Comparison of ENCODE assay signal across 9 cellular contexts in the genomic region with DNA sequence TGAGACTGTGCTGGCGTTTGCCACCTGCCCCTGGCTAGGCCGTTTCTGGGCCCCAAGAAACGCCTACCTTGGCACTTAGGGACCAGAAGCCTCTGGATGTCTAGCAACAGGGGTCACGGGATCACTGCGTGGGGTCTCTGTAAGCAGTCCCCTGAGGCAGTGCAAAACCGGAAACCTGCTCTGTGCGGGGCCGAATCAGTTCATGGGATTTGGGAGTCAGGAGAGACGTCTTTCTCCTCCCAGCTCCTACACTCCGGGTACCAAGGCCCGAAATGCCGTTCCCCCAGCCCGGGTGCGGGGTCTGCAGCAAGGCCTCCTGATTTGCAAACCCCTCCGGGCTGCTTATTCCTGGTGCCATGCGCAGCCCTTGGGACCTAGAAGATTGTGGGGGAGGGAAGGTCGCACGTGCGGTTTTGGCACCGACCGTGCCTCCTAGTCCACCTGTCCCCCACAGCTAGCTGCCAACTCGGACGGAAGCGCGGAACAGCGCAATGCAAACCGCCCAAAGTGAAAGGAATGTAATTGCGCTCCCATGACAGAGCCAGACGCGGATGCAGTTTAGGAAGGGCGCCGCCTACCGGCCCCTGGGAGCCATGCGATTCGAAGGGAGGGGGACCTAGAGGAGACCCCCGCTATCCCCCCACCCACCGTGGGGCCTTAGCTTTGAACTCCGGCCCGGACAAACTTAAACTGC. TPM values are rescaled to one million over a fixed set of nuclear protein-coding genes. Genes with fewer than 3 reads are reported as not detected.
A peak's percentile ranks its signal among the peaks of the same experiment; 100 is the strongest.
DNase-seq lines count a peak whose midpoint lies in the region; ATAC-seq and TF ChIP-seq lines count a peak whose summit lies in the region.
"Had no signal": no experiment of that assay in that cellular context is flagged by ENCODE, and none has a peak within 500 bp of the region (broad histone marks: within the 10 kb centered on the region; RNA-seq: fewer than 3 reads in every experiment).

No MANE protein-coding gene starts in this region.

- DNase-seq in GM20000 (ENCODE audit: low spot score) (peak; percentile 52), WTC11 (ENCODE audit: low spot score) (peak; percentile 86), left ventricle myocardium inferior (no peak), SW 1271 (lab: John Stamatoyannopoulos, UW) (no peak), epidermal melanocyte (ENCODE audit: insufficient read length, low spot score) (no peak)
- no peak for DNase-seq in effector CD8-positive, alpha-beta T cell (lab: John Stamatoyannopoulos, UW)
- DNase-seq: NCI-H2029 treated with DMSO at 0.1 percent for 48 hours had no signal

- peak overlapping the region; percentile 92 for H3K27ac ChIP-seq in left ventricle myocardium inferior (replicated peaks)

- no peaks in the 10 kb centered on the region for H3K9me3 ChIP-seq in left ventricle myocardium inferior (replicated peaks)
- no peaks in the 10 kb centered on the region for H3K9me3 ChIP-seq in skeletal muscle satellite cell (replicated peaks; ENCODE audit: low read length)

- H3K36me3 Mint-ChIP-seq in WTC11, result peaks cover 2% of the 10 kb centered on the region; the same call in 1 of the 2 replicates

- H3K4me3 ChIP-seq in left ventricle myocardium inferior, result peak overlapping the region; percentile 85
- peak overlapping the region; percentile 69 for H3K4me3 ChIP-seq in skeletal muscle satellite cell (ENCODE audit: low read length)

- peaks cover 99% of the 10 kb centered on the region for H3K27me3 ChIP-seq in left ventricle myocardium inferior (ENCODE audit: low read depth)
- peaks cover 8% of the 10 kb centered on the region for H3K27me3 ChIP-seq in skeletal muscle satellite cell (ENCODE audit: control insufficient read depth, insufficient read depth, low read length)

- peak overlapping the region; percentile 86 for H3K4me2 ChIP-seq in skeletal muscle satellite cell (ENCODE audit: low read length)

- H3K9me3 Mint-ChIP-seq in WTC11, result no peaks in the 10 kb centered on the region

- CTCF ChIA-PET in WTC11 (lab: Charles Lee), result interaction anchor here (0.6 to 2.9 kb wide), 14 partner anchors 9 to 1387 kb away, joined by 3 to 12 read pairs (median 5); no protein-coding TSS in a partner anchor

- H3K4me1 Mint-ChIP-seq in WTC11, result peaks cover 49% of the 10 kb centered on the region

- intact Hi-C loops in left ventricle myocardium inferior (cut with micrococcal nuclease), result no loop called here

- H3K27me3 Mint-ChIP-seq in WTC11 (ENCODE audit: low read depth), result peaks cover 98% of the 10 kb centered on the region

- POLR2A ChIA-PET in WTC11 (lab: Charles Lee), result interaction anchor here (0.7 kb wide), 1 partner anchor 85 kb away, joined by 3 read pairs; no protein-coding TSS in a partner anchor

- peaks cover 6% of the 10 kb centered on the region for H3K36me3 ChIP-seq in left ventricle myocardium inferior
- H3K36me3 ChIP-seq in skeletal muscle satellite cell (ENCODE audit: insufficient read depth, low read length), result peaks cover 11% of the 10 kb centered on the region

- H3K4me1 ChIP-seq in left ventricle myocardium inferior (peaks cover 41% of the 10 kb centered on the region), skeletal muscle satellite cell (ENCODE audit: control insufficient read depth, insufficient read depth, low read length) (peaks cover 12% of the 10 kb centered on the region)

- H3K4me3 Mint-ChIP-seq in WTC11, result peak overlapping the region; percentile 74

- ATAC-seq in WTC11 (peak; percentile 32), GM21717 (IDR thresholded peaks at IDR 0.05; ENCODE audit: unreplicated experiment) (no peak)

- no peak overlapping the region for H3K27ac Mint-ChIP-seq in WTC11

- TF ChIP-seq CTCF in GM20000 (IDR thresholded peaks at IDR 0.05; ENCODE audit: extremely low read depth, missing control alignments) (no peak), WTC11 (IDR thresholded peaks at IDR 0.05) (peak; percentile 83), left ventricle myocardium inferior (IDR thresholded peaks at IDR 0.05; ENCODE audit: borderline replicate concordance) (peak; percentile 69)

- peak overlapping the region; percentile 60 for H3K9ac ChIP-seq in skeletal muscle satellite cell (ENCODE audit: low read depth, low read length)

TF ChIP-seq in WTC11, 78 proteins besides CTCF, POLR2A, EP300 and RAD21:
- TF ChIP-seq RORB (CRISPR knock-in tag; IDR thresholded peaks at IDR 0.05) (no peak), USF2 (CRISPR knock-in tag; IDR thresholded peaks at IDR 0.05) (0 out of 2 replicates have a peak, but pooled peaks have one; percentile 16)
TF ChIP-seq in WTC11: peak in this region for 1.

RNA-seq across cellular contexts. Expression of gene IRX5, which starts 6.5 kb away (rescaled TPM):
- total RNA-seq in WTC11 (2021) (0.35 to 0.48 TPM (median 0.44 TPM) in 3 replicates), left ventricle myocardium inferior (36.8 TPM)
- 0.87 and 1.8 TPM in 2 replicates for total RNA-seq in skeletal muscle satellite cell (2012; rRNA removed)

Comparison
In these comparisons a context has a peak if more than half of its experiments do, and no peak if none do; other contexts are left out.
1. DNase-seq: peak in GM20000 (single experiment) and WTC11 (single experiment); none in left ventricle myocardium inferior (single experiment), SW 1271 (0 of 2), epidermal melanocyte (single experiment) and effector CD8-positive, alpha-beta T cell (single experiment).
2. RNA of gene IRX5, which starts 6.5 kb away (total RNA-seq): 36.8 TPM in left ventricle myocardium inferior (single experiment); 0.35 to 0.48 TPM in WTC11; every median in the first group is over 10 times any median in the second.